Comparison of ENCODE assay signal across 11 cellular contexts in genomic region chr18:44803019-44803650, GRCh38.
A peak's percentile ranks its signal among the peaks of the same experiment; 100 is the strongest.
DNase-seq lines count a peak whose midpoint lies in the region; ATAC-seq and TF ChIP-seq lines count a peak whose summit lies in the region.
"Had no signal": no experiment of that assay in that cellular context is flagged by ENCODE, and none has a peak within 500 bp of the region (broad histone marks: within the 10 kb centered on the region; RNA-seq: fewer than 3 reads in every experiment).

No MANE protein-coding gene starts in this region.

- peak; percentile 27 for ATAC-seq in HG03469 (IDR thresholded peaks at IDR 0.05; ENCODE audit: unreplicated experiment)
- no peak for ATAC-seq in HG03354 (IDR thresholded peaks at IDR 0.05; ENCODE audit: poor library complexity, severe bottlenecking, unreplicated experiment)

- TF ChIP-seq CTCF in 22Rv1 (IDR thresholded peaks at IDR 0.05) (no peak), dorsolateral prefrontal cortex (IDR thresholded peaks at IDR 0.05 in 54 of 56, conservative IDR thresholded peaks at IDR 0.05 in 2 of 56; ENCODE audit: low read depth in 1 of 56, partially characterized antibody in 56 of 56) (no peak)

- H3K27ac ChIP-seq in 22Rv1 (peak overlapping the region; percentile 83), dorsolateral prefrontal cortex (peak overlapping the region in 32 of 59 donors; percentile 1 to 81 (median 38))

- DNase-seq in dorsolateral prefrontal cortex: no peak
- DNase-seq in mucosa of gallbladder (ENCODE audit: low spot score): peak; percentile 67
- DNase-seq in activated effector memory CD4-positive, alpha-beta T cell treated with Interleukin-2 at 50 U/mL for 16 hours: no peak
- no peak for DNase-seq in NCI-H187 treated with DMSO at 0.1 percent for 48 hours (lab: John Stamatoyannopoulos, UW)
- DNase-seq in mesenteric fat pad (ENCODE audit: low spot score): no peak
- DNase-seq: CD4-positive, CD25-positive, alpha-beta regulatory T cell; H7; NCI-H524 had no signal

- H3K4me3 ChIP-seq in dorsolateral prefrontal cortex: no peak overlapping the region

- H3K27me3 ChIP-seq in dorsolateral prefrontal cortex: no peaks in the 10 kb centered on the region

- intact Hi-C loops in dorsolateral prefrontal cortex (cut with DNase I): no loop called here
